In genomic region chr12:50112456-50113218, GRCh38 we compare ENCODE assay signal across 8 cellular contexts. TPM values are rescaled to one million over a fixed set of nuclear protein-coding genes. Genes with fewer than 3 reads are reported as not detected.
DNase-seq lines count a peak whose midpoint lies in the region; ATAC-seq and TF ChIP-seq lines count a peak whose summit lies in the region.

No MANE protein-coding gene starts in this region.

- DNase-seq in natural killer cell treated with Interleukin-12 subunit alpha and Interleukin-12 subunit beta and Interleukin-15 and Interleukin-18, amount 100 ng/mL, for 72 hours (ENCODE audit: low spot score): no peak

- H3K9me2 ChIP-seq in DOHH2 (replicated peaks; ENCODE audit: control insufficient read depth, low read length): no peaks in the 10 kb centered on the region

- peaks cover 5% of the 10 kb centered on the region for H3K36me3 Mint-ChIP-seq in natural killer cell treated with Interleukin-12 subunit alpha and Interleukin-12 subunit beta and Interleukin-15 and Interleukin-18, amount 100 ng/mL, for 72 hours

- H3K27ac ChIP-seq in DOHH2 (ENCODE audit: low read depth, low read length) (peak overlapping the region; percentile 72), esophagus (ENCODE audit: low read depth in 2 of 2, low read length in 1 of 2) (peak overlapping the region; percentile 94 to 99)

- TF ChIP-seq CTCF in DOHH2 (IDR thresholded peaks at IDR 0.05; ENCODE audit: low read depth, low read length, poor library complexity, severe bottlenecking): no peak

- H3K9me3 ChIP-seq in DOHH2 (ENCODE audit: control insufficient read depth, insufficient read depth, low read length) (no peaks in the 10 kb centered on the region), esophagus (ENCODE audit: control insufficient read depth in 2 of 2, insufficient read depth in 1 of 2, low read depth in 1 of 2, low read length in 1 of 2) (no peaks in the 10 kb centered on the region)

- peaks cover 54% of the 10 kb centered on the region for H3K79me2 ChIP-seq in DOHH2 (ENCODE audit: control insufficient read depth, low read length)

- peak overlapping the region; percentile 89 to 92 for H3K27ac Mint-ChIP-seq in natural killer cell treated with Interleukin-12 subunit alpha and Interleukin-12 subunit beta and Interleukin-15 and Interleukin-18, amount 100 ng/mL, for 72 hours

- no peaks in the 10 kb centered on the region for H3K27me3 Mint-ChIP-seq in natural killer cell treated with Interleukin-12 subunit alpha and Interleukin-12 subunit beta and Interleukin-15 and Interleukin-18, amount 100 ng/mL, for 72 hours

- peak overlapping the region; percentile 76 for H3K4me2 ChIP-seq in DOHH2 (ENCODE audit: low read length)

- H4K20me1 ChIP-seq in DOHH2 (ENCODE audit: control insufficient read depth, insufficient read depth, low read depth, low read length): no peaks in the 10 kb centered on the region

- 9 to 18% methylated on average over 26 of the region's 26 CpGs for WGBS in esophagus, 2 donors

- H3K36me3 ChIP-seq in DOHH2 (ENCODE audit: control insufficient read depth, low read length) (peaks cover 17% of the 10 kb centered on the region), esophagus (ENCODE audit: control insufficient read depth in 2 of 2, insufficient read depth in 2 of 2, low read length in 1 of 2) (no peaks in the 10 kb centered on the region)

- peaks cover 6% of the 10 kb centered on the region; the same call in 1 of the 2 replicates for H3F3A ChIP-seq in DOHH2 (ENCODE audit: control insufficient read depth, insufficient read depth)

- H3K4me1 ChIP-seq in DOHH2 (ENCODE audit: control insufficient read depth, low read length) (peaks cover 31% of the 10 kb centered on the region), esophagus (ENCODE audit: control insufficient read depth in 2 of 2, insufficient read depth in 2 of 2, low read length in 1 of 2) (peaks cover 2 to 14% of the 10 kb centered on the region in 2 donors)

- H3K4me3 ChIP-seq in DOHH2 (ENCODE audit: low read length) (peak overlapping the region; percentile 92), esophagus (ENCODE audit: low read depth in 1 of 2, low read length in 2 of 2) (peak overlapping the region; percentile 80 to 87)

- no peaks in the 10 kb centered on the region for H3K9me3 Mint-ChIP-seq in natural killer cell treated with Interleukin-12 subunit alpha and Interleukin-12 subunit beta and Interleukin-15 and Interleukin-18, amount 100 ng/mL, for 72 hours

- no peaks in the 10 kb centered on the region for H3K27me3 ChIP-seq in DOHH2 (ENCODE audit: control insufficient read depth, low read length)
- H3K27me3 ChIP-seq in esophagus (ENCODE audit: control insufficient read depth in 1 of 2, insufficient read depth in 2 of 2, low read length in 2 of 2): no peaks in the 10 kb centered on the region

- peak; percentile 0 for ATAC-seq in HG03432 (IDR thresholded peaks at IDR 0.05; ENCODE audit: unreplicated experiment)
- ATAC-seq in SK-N-SH treated with all-trans-retinoic acid at 6 μM for 48 hours: peak; percentile 41
- no peak for ATAC-seq in natural killer cell treated with Interleukin-12 subunit alpha and Interleukin-12 subunit beta and Interleukin-15 and Interleukin-18, amount 100 ng/mL, for 72 hours
- no peak for ATAC-seq in HG02981 (IDR thresholded peaks at IDR 0.05; ENCODE audit: unreplicated experiment)
- no peak for ATAC-seq in HG03521 (IDR thresholded peaks at IDR 0.05; ENCODE audit: unreplicated experiment)
- ATAC-seq in HG02642 (IDR thresholded peaks at IDR 0.05; ENCODE audit: poor library complexity, unreplicated experiment): no peak

- peaks cover 18 to 23% of the 10 kb centered on the region in 2 donors for H3K4me1 Mint-ChIP-seq in natural killer cell treated with Interleukin-12 subunit alpha and Interleukin-12 subunit beta and Interleukin-15 and Interleukin-18, amount 100 ng/mL, for 72 hours (ENCODE audit: low read depth in 2 of 2)

- H3K4me3 Mint-ChIP-seq in natural killer cell treated with Interleukin-12 subunit alpha and Interleukin-12 subunit beta and Interleukin-15 and Interleukin-18, amount 100 ng/mL, for 72 hours: peak overlapping the region; percentile 98

TF ChIP-seq in SK-N-SH treated with all-trans-retinoic acid at 6 μM for 48 hours, 23 proteins besides CTCF, POLR2A, EP300 and RAD21:
- TF ChIP-seq ISL1 (CRISPR knock-in tag; IDR thresholded peaks at IDR 0.05) (no peak), OSR1 (CRISPR knock-in tag; IDR thresholded peaks at IDR 0.05) (no peak), RARB (CRISPR knock-in tag; IDR thresholded peaks at IDR 0.05) (no peak), ZNF565 (CRISPR knock-in tag; conservative IDR thresholded peaks at IDR 0.05; ENCODE audit: low read depth) (no peak), ZNF8 (CRISPR knock-in tag; IDR thresholded peaks at IDR 0.05) (no peak), TSHZ2 (CRISPR knock-in tag; IDR thresholded peaks at IDR 0.05) (no peak), CSDC2 (CRISPR knock-in tag; IDR thresholded peaks at IDR 0.05) (no peak), ESRRG (CRISPR knock-in tag; IDR thresholded peaks at IDR 0.05) (no peak), TCF4 (CRISPR knock-in tag; IDR thresholded peaks at IDR 0.05; ENCODE audit: borderline replicate concordance) (no peak), SNAI2 (CRISPR knock-in tag; IDR thresholded peaks at IDR 0.05) (no peak)
TF ChIP-seq in SK-N-SH treated with all-trans-retinoic acid at 6 μM for 48 hours: peak in this region for 0.

RNA-seq across cellular contexts. Expression of gene COX14, which starts 0.6 kb away (rescaled TPM):
- polyA plus RNA-seq in esophagus: 10 to 100 TPM; 22.8 to 56.8 TPM
- total RNA-seq in natural killer cell treated with Interleukin-12 subunit alpha and Interleukin-12 subunit beta and Interleukin-15 and Interleukin-18, amount 100 ng/mL, for 72 hours: 10 to 100 TPM; 39.9 to 51.2 TPM

RNA-seq across cellular contexts. Expression of gene GPD1, which starts 8.8 kb away (rescaled TPM):
- under 1 TPM; 0.29 to 0.32 TPM for polyA plus RNA-seq in esophagus
- under 1 TPM; 0.36 TPM for total RNA-seq in natural killer cell treated with Interleukin-12 subunit alpha and Interleukin-12 subunit beta and Interleukin-15 and Interleukin-18, amount 100 ng/mL, for 72 hours

RNA-seq across cellular contexts. Expression of gene SMARCD1, which starts 27.5 kb away (rescaled TPM):
- 10 to 100 TPM in 1 of 2 donors, 1 to 10 TPM in 1; 9.8 to 17.8 TPM for polyA plus RNA-seq in esophagus
- 100 to 1,000 TPM in 1 of 2 donors, 10 to 100 TPM in 1; 69.5 to 112 TPM for total RNA-seq in natural killer cell treated with Interleukin-12 subunit alpha and Interleukin-12 subunit beta and Interleukin-15 and Interleukin-18, amount 100 ng/mL, for 72 hours

RNA-seq across cellular contexts. Expression of gene CERS5, which starts 54.5 kb away (rescaled TPM):
- 10 to 100 TPM; 21.0 to 41.3 TPM for polyA plus RNA-seq in esophagus
- total RNA-seq in natural killer cell treated with Interleukin-12 subunit alpha and Interleukin-12 subunit beta and Interleukin-15 and Interleukin-18, amount 100 ng/mL, for 72 hours: 100 to 1,000 TPM in 1 of 2 donors, 10 to 100 TPM in 1; 72.1 to 115 TPM

RNA-seq across cellular contexts. Expression of gene ASIC1, which starts 55.2 kb away (rescaled TPM):
- polyA plus RNA-seq in esophagus: 1 to 10 TPM; 1.4 to 2.1 TPM
- under 1 TPM in 1 of 2 donors, not detected in 1; 0.17 TPM for total RNA-seq in natural killer cell treated with Interleukin-12 subunit alpha and Interleukin-12 subunit beta and Interleukin-15 and Interleukin-18, amount 100 ng/mL, for 72 hours

Comparison
In these comparisons a context has a peak if more than half of its experiments do, and no peak if none do; other contexts are left out.
1. ATAC-seq: peak in HG03432 (single experiment) and SK-N-SH treated with all-trans-retinoic acid at 6 μM for 48 hours (single experiment); none in natural killer cell treated with Interleukin-12 subunit alpha and Interleukin-12 subunit beta and Interleukin-15 and Interleukin-18, amount 100 ng/mL, for 72 hours (0 of 2), HG02981 (single experiment), HG03521 (single experiment) and HG02642 (single experiment).